In genomic region chr10:124153601-124153930, GRCh38 we compare ENCODE assay signal across 9 cellular contexts.
DNase-seq lines count a peak whose midpoint lies in the region; ATAC-seq and TF ChIP-seq lines count a peak whose summit lies in the region.
"Had no signal": no experiment of that assay in that cellular context is flagged by ENCODE, and none has a peak within 500 bp of the region (broad histone marks: within the 10 kb centered on the region; RNA-seq: fewer than 3 reads in every experiment).

No MANE protein-coding gene starts in this region.

- whole genome bisulfite sequencing in HUES64, result 92% methylated on average over 3 of the region's 3 CpGs
- 91 to 100% methylated on average over 3 of the region's 3 CpGs for WGBS in upper lobe of left lung, 2 donors

- peaks cover 32% of the 10 kb centered on the region for H3K4me1 ChIP-seq in HUES64 (ENCODE audit: insufficient read depth, low read length)
- H3K4me1 ChIP-seq in ascending aorta, result peaks cover 28 to 52% of the 10 kb centered on the region in 2 donors
- H3K4me1 ChIP-seq in lower lobe of right lung, result peaks cover 40% of the 10 kb centered on the region
- peaks cover 25 to 45% (median 32%) of the 10 kb centered on the region in 4 donors for H3K4me1 ChIP-seq in upper lobe of left lung

- intact Hi-C loops in ascending aorta (cut with DNase I), result loop anchor here (2.0 to 10.0 kb wide), 4 partner anchors 71 to 751 kb away; no protein-coding TSS in a partner anchor
- intact Hi-C loops in lower lobe of right lung (cut with DNase I), result no loop called here

- H3K27me3 ChIP-seq in HUES64 (ENCODE audit: insufficient read depth, low read length) (no peaks in the 10 kb centered on the region), ascending aorta (no peaks in the 10 kb centered on the region), lower lobe of right lung (ENCODE audit: low read depth) (no peaks in the 10 kb centered on the region), upper lobe of left lung (no peaks in the 10 kb centered on the region)
- H3K27me3 ChIP-seq: suprapubic skin had no signal

- TF ChIP-seq EP300 in upper lobe of left lung (IDR thresholded peaks at IDR 0.05), result no peak

- H3K4me3 ChIP-seq in HUES64 (ENCODE audit: low read length) (no peak overlapping the region), ascending aorta (no peak overlapping the region), lower lobe of right lung (no peak overlapping the region), upper lobe of left lung (no peak overlapping the region)
- H3K4me3 ChIP-seq: suprapubic skin had no signal

- TF ChIP-seq CTCF in ascending aorta (IDR thresholded peaks at IDR 0.05) (no peak), lower lobe of right lung (IDR thresholded peaks at IDR 0.05) (no peak), upper lobe of left lung (IDR thresholded peaks at IDR 0.05) (no peak)

- TF ChIP-seq POLR2A in upper lobe of left lung (IDR thresholded peaks at IDR 0.05), result no peak

- H3K9me3 ChIP-seq in HUES64 (ENCODE audit: insufficient read depth, low read depth, low read length), result no peaks in the 10 kb centered on the region
- no peaks in the 10 kb centered on the region for H3K9me3 ChIP-seq in ascending aorta
- H3K9me3 ChIP-seq in lower lobe of right lung, result no peaks in the 10 kb centered on the region
- H3K9me3 ChIP-seq in upper lobe of left lung, result no peaks in the 10 kb centered on the region
- H3K9me3 ChIP-seq: suprapubic skin had no signal

- ATAC-seq in lower lobe of right lung (no peak), upper lobe of left lung (ENCODE audit: low FRiP score in 2 of 2) (no peak), GM18868 (IDR thresholded peaks at IDR 0.05; ENCODE audit: unreplicated experiment) (no peak)

- H3K9ac ChIP-seq in HUES64 (ENCODE audit: low read depth, low read length), result peak overlapping the region; percentile 25; the same call in 1 of the 2 replicates

- H3K36me3 ChIP-seq in HUES64 (ENCODE audit: insufficient read depth, low read length) (no peaks in the 10 kb centered on the region), ascending aorta (no peaks in the 10 kb centered on the region), lower lobe of right lung (no peaks in the 10 kb centered on the region), upper lobe of left lung (no peaks in the 10 kb centered on the region)
- H3K36me3 ChIP-seq: suprapubic skin had no signal

- DNase-seq in ascending aorta (ENCODE audit: low spot score in 2 of 2), result no peak
- DNase-seq in lower lobe of right lung, result no peak
- DNase-seq in upper lobe of left lung, result no peak
- DNase-seq in activated naive CD4-positive, alpha-beta T cell treated with Interleukin-2 at 50 U/mL for 16 hours, result no peak
- DNase-seq in NCI-H1105 treated with DMSO at 0.1 percent for 48 hours (lab: John Stamatoyannopoulos, UW), result no peak

- peak overlapping the region; percentile 68; the same call in 1 of the 2 replicates for H3K27ac ChIP-seq in HUES64 (ENCODE audit: low read depth, low read length)
- H3K27ac ChIP-seq in ascending aorta, result peak overlapping the region; percentile 78 to 90
- H3K27ac ChIP-seq in lower lobe of right lung, result peak overlapping the region; percentile 71
- H3K27ac ChIP-seq in upper lobe of left lung, result peak overlapping the region; percentile 56 to 87 (median 79)
- H3K27ac ChIP-seq: suprapubic skin, VCaP had no signal
